Comparison of ENCODE assay signal across 8 cellular contexts in the genomic region with DNA sequence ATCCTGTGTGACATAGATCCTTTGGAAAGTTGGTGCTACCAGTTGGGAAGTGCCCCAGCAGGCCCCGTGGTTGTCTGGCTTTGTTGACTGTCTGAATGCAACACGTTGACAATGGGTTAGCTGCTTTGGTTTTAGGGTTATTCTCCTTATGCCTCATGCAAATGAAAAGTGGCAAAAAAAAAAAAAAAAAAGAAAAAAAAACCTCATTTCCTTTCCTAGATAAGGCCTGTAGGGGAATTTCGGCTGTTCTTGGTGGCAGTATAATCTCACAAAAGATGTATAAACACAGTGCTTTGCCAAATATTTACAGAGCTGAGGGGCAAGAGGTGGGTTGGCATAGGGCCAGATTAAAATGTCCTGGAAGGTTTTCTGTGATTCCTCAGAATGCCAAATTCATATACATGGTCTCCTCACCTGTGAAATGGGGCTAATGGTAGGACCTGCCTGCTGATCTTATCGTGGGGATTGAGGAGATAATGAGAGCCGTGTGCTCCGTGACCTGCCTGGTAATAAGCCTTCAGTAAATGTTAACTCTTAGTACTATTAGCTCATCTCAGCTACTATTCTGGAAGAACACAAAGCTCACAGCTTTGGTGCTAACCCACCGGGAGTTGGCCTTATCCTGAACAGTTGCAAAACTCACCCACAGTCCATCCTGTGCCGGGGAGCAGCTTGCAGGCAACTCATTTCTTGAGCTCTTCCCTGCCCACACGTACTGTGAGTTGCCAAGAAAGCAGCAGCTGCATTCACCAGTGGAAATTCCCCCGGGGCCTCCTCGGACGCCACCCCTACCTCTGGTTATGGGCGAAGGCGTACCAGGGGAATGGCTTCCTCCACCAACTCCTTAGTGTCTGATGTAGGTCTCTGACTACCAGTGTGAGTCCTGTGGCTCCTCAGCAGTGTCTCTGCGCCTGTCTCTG.
DNase-seq lines count a peak whose midpoint lies in the region; ATAC-seq and TF ChIP-seq lines count a peak whose summit lies in the region.

No MANE protein-coding gene starts in this region.

- H3K9me3 ChIP-seq in psoas muscle = no peaks in the 10 kb centered on the region
- H3K9me3 ChIP-seq in spleen = no peaks in the 10 kb centered on the region

- H3K4me1 ChIP-seq in psoas muscle (peaks cover 38% of the 10 kb centered on the region), spleen (peaks cover 4 to 50% (median 20%) of the 10 kb centered on the region in 6 donors)

- peak; percentile 43 for ATAC-seq in GM21367 (IDR thresholded peaks at IDR 0.05; ENCODE audit: unreplicated experiment)
- peak; percentile 41 to 74 (median 64) for ATAC-seq in psoas muscle

- no peaks in the 10 kb centered on the region for H3K27me3 Mint-ChIP-seq in activated T-helper 1 cell treated with anti-CD3 and anti-CD28 coated beads, Interleukin-12 subunit alpha, Interleukin-12 subunit beta, Interleukin-2, Interleukin-4 antibody, amounts not matched to agents 30 ng/mL and 10 ng/mL and 1 ng/mL, durations not matched to agents 14 hours and 24 hours and 36 hours (ENCODE audit: insufficient read depth)

- intact Hi-C loops in activated T-helper 1 cell treated with anti-CD3 and anti-CD28 coated beads, Interleukin-12 subunit alpha, Interleukin-12 subunit beta, Interleukin-2, Interleukin-4 antibody, amounts not matched to agents 30 ng/mL and 10 ng/mL and 1 ng/mL, durations not matched to agents 14 hours and 24 hours and 36 hours (cut with micrococcal nuclease) = loop anchor here (1.0 to 10.0 kb wide), 17 partner anchors 14 to 1004 kb away; no protein-coding TSS in a partner anchor
- intact Hi-C loops in psoas muscle (cut with DNase I) = no loop called here
- intact Hi-C loops in spleen (cut with DNase I; ENCODE audit: low total_unique reads) = no loop called here

- DNase-seq in GM10266 (ENCODE audit: extremely low spot score) = peak; percentile 51
- DNase-seq in HuH-7.5 (ENCODE audit: low spot score) = peak; percentile 16
- peak; percentile 68 for DNase-seq in activated T-helper 1 cell treated with anti-CD3 and anti-CD28 coated beads, Interleukin-12 subunit alpha, Interleukin-12 subunit beta, Interleukin-2, Interleukin-4 antibody, amounts not matched to agents 30 ng/mL and 10 ng/mL and 1 ng/mL, durations not matched to agents 14 hours and 24 hours and 36 hours (ENCODE audit: low spot score)
- peak; percentile 35 to 65 for DNase-seq in psoas muscle
- DNase-seq in epidermal melanocyte (ENCODE audit: insufficient read length, low spot score) = no peak
- no peak for DNase-seq in spleen
- DNase-seq in retina = no peak

- H3K4me3 ChIP-seq in psoas muscle = no peak overlapping the region
- H3K4me3 ChIP-seq in spleen = no peak overlapping the region

- H3K27me3 ChIP-seq in psoas muscle (ENCODE audit: insufficient read depth in 3 of 3, low read length in 2 of 3) (no peaks in the 10 kb centered on the region), spleen (replicated peaks in 1 of 7) (no peaks in the 10 kb centered on the region)

- TF ChIP-seq POLR2A in spleen (IDR thresholded peaks at IDR 0.05) = no peak

- H3K9me3 Mint-ChIP-seq in activated T-helper 1 cell treated with anti-CD3 and anti-CD28 coated beads, Interleukin-12 subunit alpha, Interleukin-12 subunit beta, Interleukin-2, Interleukin-4 antibody, amounts not matched to agents 30 ng/mL and 10 ng/mL and 1 ng/mL, durations not matched to agents 14 hours and 24 hours and 36 hours = peaks cover 6% of the 10 kb centered on the region

- TF ChIP-seq CTCF in GM10266 (IDR thresholded peaks at IDR 0.05; ENCODE audit: control insufficient read depth, insufficient read depth, low read depth, missing control alignments) = no peak
- TF ChIP-seq CTCF in psoas muscle (IDR thresholded peaks at IDR 0.05) = no peak
- peak in 1 of 11 experiments; percentile 16 for TF ChIP-seq CTCF in spleen (IDR thresholded peaks at IDR 0.05 in 8 of 11, conservative IDR thresholded peaks at IDR 0.05 in 3 of 11)

- peak overlapping the region; percentile 29 for H3K4me3 Mint-ChIP-seq in activated T-helper 1 cell treated with anti-CD3 and anti-CD28 coated beads, Interleukin-12 subunit alpha, Interleukin-12 subunit beta, Interleukin-2, Interleukin-4 antibody, amounts not matched to agents 30 ng/mL and 10 ng/mL and 1 ng/mL, durations not matched to agents 14 hours and 24 hours and 36 hours

- H3K27ac ChIP-seq in psoas muscle (peak overlapping the region; percentile 5), spleen (peak overlapping the region in 4 of 8 donors; percentile 7 to 37 (median 26))

- H3K36me3 ChIP-seq in psoas muscle (ENCODE audit: insufficient read depth in 1 of 2, low read depth in 1 of 2) (no peaks in the 10 kb centered on the region), spleen (peaks cover 0 to 17% (median 0%) of the 10 kb centered on the region in 6 donors)

- H3K4me1 Mint-ChIP-seq in activated T-helper 1 cell treated with anti-CD3 and anti-CD28 coated beads, Interleukin-12 subunit alpha, Interleukin-12 subunit beta, Interleukin-2, Interleukin-4 antibody, amounts not matched to agents 30 ng/mL and 10 ng/mL and 1 ng/mL, durations not matched to agents 14 hours and 24 hours and 36 hours (ENCODE audit: low read depth) = peaks cover 77% of the 10 kb centered on the region

- H3K36me3 Mint-ChIP-seq in activated T-helper 1 cell treated with anti-CD3 and anti-CD28 coated beads, Interleukin-12 subunit alpha, Interleukin-12 subunit beta, Interleukin-2, Interleukin-4 antibody, amounts not matched to agents 30 ng/mL and 10 ng/mL and 1 ng/mL, durations not matched to agents 14 hours and 24 hours and 36 hours (ENCODE audit: low read depth) = peaks cover 24% of the 10 kb centered on the region

- H3K27ac Mint-ChIP-seq in activated T-helper 1 cell treated with anti-CD3 and anti-CD28 coated beads, Interleukin-12 subunit alpha, Interleukin-12 subunit beta, Interleukin-2, Interleukin-4 antibody, amounts not matched to agents 30 ng/mL and 10 ng/mL and 1 ng/mL, durations not matched to agents 14 hours and 24 hours and 36 hours = peak overlapping the region; percentile 93

- 40 to 57% (median 53%) methylated on average over 15 of the region's 15 CpGs for WGBS in psoas muscle, 3 donors
- 34 to 54% (median 38%) methylated on average over 15 of the region's 15 CpGs for WGBS in spleen, 5 donors

Comparison
In these comparisons a context has a peak if more than half of its experiments do, and no peak if none do; other contexts are left out.
1. DNase-seq: peak in GM10266 (single experiment), HuH-7.5 (single experiment), activated T-helper 1 cell treated with anti-CD3 and anti-CD28 coated beads, Interleukin-12 subunit alpha, Interleukin-12 subunit beta, Interleukin-2, Interleukin-4 antibody, amounts not matched to agents 30 ng/mL and 10 ng/mL and 1 ng/mL, durations not matched to agents 14 hours and 24 hours and 36 hours (single experiment) and psoas muscle (2 of 2); none in epidermal melanocyte (single experiment), spleen (single experiment) and retina (single experiment).